Comparison of ENCODE assay signal across 1 cellular context in the genomic region with DNA sequence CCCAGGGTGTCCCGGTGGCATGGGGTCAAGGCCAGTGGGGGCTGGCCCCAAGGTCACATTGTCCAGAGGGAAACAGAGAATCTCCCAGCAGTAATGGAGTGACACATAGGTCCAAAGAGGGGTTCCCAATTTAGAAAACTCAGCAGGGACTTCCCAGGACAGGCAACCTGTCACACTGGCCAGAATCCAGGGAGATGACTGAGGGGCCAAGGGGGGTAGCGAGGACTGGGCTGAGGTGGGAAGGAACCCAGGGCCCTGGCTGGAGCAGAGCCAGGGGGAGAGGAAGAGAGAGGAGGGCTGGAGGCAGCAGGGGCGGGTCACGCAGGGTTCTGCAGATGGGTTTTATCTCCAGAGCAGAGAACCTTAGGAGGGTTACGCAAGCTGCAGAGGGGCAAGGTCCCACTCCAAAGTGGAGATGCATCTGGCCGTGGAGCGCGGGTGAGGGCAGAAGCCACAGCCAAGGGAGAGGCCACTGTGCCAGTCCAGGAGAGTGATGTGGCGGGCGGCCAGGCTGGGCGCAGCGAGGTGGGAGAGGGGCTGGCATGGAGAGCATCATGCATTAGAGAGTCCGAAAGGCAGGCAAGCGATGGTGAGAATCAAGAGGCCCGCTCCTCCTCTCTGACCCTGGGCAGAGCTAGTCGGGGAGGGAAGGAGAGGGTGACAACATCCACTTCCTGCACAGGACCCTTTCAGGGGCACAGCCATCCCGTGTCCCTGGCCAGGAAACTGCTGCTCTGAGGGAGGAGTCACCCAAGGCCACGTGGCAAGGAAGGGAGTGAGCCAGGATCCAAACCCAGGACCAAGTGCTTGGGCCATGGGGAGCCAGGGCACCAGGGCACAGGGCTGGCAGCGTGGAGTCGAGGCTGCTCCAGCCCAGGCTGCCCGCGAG.
TF ChIP-seq lines count a peak whose summit lies in the region.

No MANE protein-coding gene starts in this region.

TF ChIP-seq in HepG2, 621 proteins besides CTCF, POLR2A, EP300 and RAD21 (continued from another document and continues in another):
- TF ChIP-seq, protein P1, sequence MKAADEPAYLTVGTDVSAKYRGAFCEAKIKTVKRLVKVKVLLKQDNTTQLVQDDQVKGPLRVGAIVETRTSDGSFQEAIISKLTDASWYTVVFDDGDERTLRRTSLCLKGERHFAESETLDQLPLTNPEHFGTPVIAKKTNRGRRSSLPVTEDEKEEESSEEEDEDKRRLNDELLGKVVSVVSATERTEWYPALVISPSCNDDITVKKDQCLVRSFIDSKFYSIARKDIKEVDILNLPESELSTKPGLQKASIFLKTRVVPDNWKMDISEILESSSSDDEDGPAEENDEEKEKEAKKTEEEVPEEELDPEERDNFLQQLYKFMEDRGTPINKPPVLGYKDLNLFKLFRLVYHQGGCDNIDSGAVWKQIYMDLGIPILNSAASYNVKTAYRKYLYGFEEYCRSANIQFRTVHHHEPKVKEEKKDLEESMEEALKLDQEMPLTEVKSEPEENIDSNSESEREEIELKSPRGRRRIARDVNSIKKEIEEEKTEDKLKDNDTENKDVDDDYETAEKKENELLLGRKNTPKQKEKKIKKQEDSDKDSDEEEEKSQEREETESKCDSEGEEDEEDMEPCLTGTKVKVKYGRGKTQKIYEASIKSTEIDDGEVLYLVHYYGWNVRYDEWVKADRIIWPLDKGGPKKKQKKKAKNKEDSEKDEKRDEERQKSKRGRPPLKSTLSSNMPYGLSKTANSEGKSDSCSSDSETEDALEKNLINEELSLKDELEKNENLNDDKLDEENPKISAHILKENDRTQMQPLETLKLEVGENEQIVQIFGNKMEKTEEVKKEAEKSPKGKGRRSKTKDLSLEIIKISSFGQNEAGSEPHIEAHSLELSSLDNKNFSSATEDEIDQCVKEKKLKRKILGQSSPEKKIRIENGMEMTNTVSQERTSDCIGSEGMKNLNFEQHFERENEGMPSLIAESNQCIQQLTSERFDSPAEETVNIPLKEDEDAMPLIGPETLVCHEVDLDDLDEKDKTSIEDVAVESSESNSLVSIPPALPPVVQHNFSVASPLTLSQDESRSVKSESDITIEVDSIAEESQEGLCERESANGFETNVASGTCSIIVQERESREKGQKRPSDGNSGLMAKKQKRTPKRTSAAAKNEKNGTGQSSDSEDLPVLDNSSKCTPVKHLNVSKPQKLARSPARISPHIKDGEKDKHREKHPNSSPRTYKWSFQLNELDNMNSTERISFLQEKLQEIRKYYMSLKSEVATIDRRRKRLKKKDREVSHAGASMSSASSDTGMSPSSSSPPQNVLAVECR (CRISPR knock-in tag; IDR thresholded peaks at IDR 0.05; ENCODE audit: borderline replicate concordance): peak; percentile 68; the same call in 1 of the 2 replicates
- TF ChIP-seq, protein P2, sequence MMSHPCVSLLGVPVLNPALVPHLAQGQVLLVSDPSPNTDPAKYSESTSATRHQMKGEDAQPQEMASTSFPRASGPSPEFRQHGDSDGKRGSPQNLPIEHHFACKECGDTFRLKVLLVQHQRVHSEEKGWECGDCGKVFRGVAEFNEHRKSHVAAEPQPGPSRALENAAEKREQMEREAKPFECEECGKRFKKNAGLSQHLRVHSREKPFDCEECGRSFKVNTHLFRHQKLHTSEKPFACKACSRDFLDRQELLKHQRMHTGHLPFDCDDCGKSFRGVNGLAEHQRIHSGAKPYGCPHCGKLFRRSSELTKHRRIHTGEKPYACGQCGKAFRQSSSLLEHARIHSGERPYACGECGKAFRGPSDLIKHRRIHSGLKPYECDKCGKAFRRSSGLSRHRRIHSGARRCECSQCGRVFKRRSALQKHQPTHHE (CRISPR knock-in tag; IDR thresholded peaks at IDR 0.05; ENCODE audit: borderline replicate concordance): no peak
- TF ChIP-seq ZSCAN22 (CRISPR knock-in tag; IDR thresholded peaks at IDR 0.05): peak; percentile 63; the same call in 1 of the 2 replicates
- no peak for TF ChIP-seq ZMAT3 (CRISPR knock-in tag; conservative IDR thresholded peaks at IDR 0.05)
- no peak for TF ChIP-seq ZNF615 (CRISPR knock-in tag; IDR thresholded peaks at IDR 0.05; ENCODE audit: borderline replicate concordance)
- no peak for TF ChIP-seq SMAD3 (CRISPR knock-in tag; IDR thresholded peaks at IDR 0.05)
- TF ChIP-seq, protein P3, sequence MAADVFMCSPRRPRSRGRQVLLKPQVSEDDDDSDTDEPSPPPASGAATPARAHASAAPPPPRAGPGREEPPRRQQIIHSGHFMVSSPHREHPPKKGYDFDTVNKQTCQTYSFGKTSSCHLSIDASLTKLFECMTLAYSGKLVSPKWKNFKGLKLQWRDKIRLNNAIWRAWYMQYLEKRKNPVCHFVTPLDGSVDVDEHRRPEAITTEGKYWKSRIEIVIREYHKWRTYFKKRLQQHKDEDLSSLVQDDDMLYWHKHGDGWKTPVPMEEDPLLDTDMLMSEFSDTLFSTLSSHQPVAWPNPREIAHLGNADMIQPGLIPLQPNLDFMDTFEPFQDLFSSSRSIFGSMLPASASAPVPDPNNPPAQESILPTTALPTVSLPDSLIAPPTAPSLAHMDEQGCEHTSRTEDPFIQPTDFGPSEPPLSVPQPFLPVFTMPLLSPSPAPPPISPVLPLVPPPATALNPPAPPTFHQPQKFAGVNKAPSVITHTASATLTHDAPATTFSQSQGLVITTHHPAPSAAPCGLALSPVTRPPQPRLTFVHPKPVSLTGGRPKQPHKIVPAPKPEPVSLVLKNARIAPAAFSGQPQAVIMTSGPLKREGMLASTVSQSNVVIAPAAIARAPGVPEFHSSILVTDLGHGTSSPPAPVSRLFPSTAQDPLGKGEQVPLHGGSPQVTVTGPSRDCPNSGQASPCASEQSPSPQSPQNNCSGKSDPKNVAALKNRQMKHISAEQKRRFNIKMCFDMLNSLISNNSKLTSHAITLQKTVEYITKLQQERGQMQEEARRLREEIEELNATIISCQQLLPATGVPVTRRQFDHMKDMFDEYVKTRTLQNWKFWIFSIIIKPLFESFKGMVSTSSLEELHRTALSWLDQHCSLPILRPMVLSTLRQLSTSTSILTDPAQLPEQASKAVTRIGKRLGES (CRISPR knock-in tag; IDR thresholded peaks at IDR 0.05; ENCODE audit: borderline replicate concordance): no peak
- TF ChIP-seq SMAD1 (CRISPR knock-in tag; IDR thresholded peaks at IDR 0.05; ENCODE audit: borderline replicate concordance, low read depth): no peak
- TF ChIP-seq ZNF143 (CRISPR knock-in tag; IDR thresholded peaks at IDR 0.05): no peak
- no peak for TF ChIP-seq NONO (IDR thresholded peaks at IDR 0.05)
- no peak for TF ChIP-seq NONO (CRISPR knock-in tag; conservative IDR thresholded peaks at IDR 0.05)
- TF ChIP-seq FOXM1 (CRISPR knock-in tag; IDR thresholded peaks at IDR 0.05): no peak
- TF ChIP-seq BCL6 (CRISPR knock-in tag; IDR thresholded peaks at IDR 0.05): no peak
- no peak for TF ChIP-seq CREM (IDR thresholded peaks at IDR 0.05)
- TF ChIP-seq CREM (CRISPR knock-in tag; IDR thresholded peaks at IDR 0.05): no peak
- peak; percentile 13; the same call in 1 of the 2 replicates for TF ChIP-seq SOX5 (CRISPR knock-in tag; IDR thresholded peaks at IDR 0.05; ENCODE audit: borderline replicate concordance)
- TF ChIP-seq HNRNPUL1 (IDR thresholded peaks at IDR 0.05; ENCODE audit: low read depth, low read length): no peak
- TF ChIP-seq ZNF83 (CRISPR knock-in tag; IDR thresholded peaks at IDR 0.05; ENCODE audit: borderline replicate concordance): no peak
- no peak for TF ChIP-seq ZNF251 (CRISPR knock-in tag; IDR thresholded peaks at IDR 0.05)
- TF ChIP-seq, protein P4, sequence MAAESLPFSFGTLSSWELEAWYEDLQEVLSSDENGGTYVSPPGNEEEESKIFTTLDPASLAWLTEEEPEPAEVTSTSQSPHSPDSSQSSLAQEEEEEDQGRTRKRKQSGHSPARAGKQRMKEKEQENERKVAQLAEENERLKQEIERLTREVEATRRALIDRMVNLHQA (CRISPR knock-in tag; IDR thresholded peaks at IDR 0.05): no peak
- peak; percentile 36; the same call in 1 of the 2 replicates for TF ChIP-seq SP4 (CRISPR knock-in tag; IDR thresholded peaks at IDR 0.05)
- no peak for TF ChIP-seq SRSF4 (IDR thresholded peaks at IDR 0.05; ENCODE audit: low read depth, low read length, poor library complexity, severe bottlenecking)
- TF ChIP-seq ZKSCAN1 (IDR thresholded peaks at IDR 0.05; ENCODE audit: low read length): no peak
- TF ChIP-seq SIN3B (IDR thresholded peaks at IDR 0.05; ENCODE audit: low read length): no peak
- 0 out of 2 replicates have a peak, but pooled peaks have one; percentile 19 for TF ChIP-seq BRD4 (CRISPR knock-in tag; IDR thresholded peaks at IDR 0.05)
- no peak for TF ChIP-seq RFX1 (IDR thresholded peaks at IDR 0.05)
- TF ChIP-seq CEBPB (IDR thresholded peaks at IDR 0.05; ENCODE audit: borderline replicate concordance, low read depth, low read length): peak; percentile 79; the same call in 1 of the 2 replicates
- TF ChIP-seq, protein P5, sequence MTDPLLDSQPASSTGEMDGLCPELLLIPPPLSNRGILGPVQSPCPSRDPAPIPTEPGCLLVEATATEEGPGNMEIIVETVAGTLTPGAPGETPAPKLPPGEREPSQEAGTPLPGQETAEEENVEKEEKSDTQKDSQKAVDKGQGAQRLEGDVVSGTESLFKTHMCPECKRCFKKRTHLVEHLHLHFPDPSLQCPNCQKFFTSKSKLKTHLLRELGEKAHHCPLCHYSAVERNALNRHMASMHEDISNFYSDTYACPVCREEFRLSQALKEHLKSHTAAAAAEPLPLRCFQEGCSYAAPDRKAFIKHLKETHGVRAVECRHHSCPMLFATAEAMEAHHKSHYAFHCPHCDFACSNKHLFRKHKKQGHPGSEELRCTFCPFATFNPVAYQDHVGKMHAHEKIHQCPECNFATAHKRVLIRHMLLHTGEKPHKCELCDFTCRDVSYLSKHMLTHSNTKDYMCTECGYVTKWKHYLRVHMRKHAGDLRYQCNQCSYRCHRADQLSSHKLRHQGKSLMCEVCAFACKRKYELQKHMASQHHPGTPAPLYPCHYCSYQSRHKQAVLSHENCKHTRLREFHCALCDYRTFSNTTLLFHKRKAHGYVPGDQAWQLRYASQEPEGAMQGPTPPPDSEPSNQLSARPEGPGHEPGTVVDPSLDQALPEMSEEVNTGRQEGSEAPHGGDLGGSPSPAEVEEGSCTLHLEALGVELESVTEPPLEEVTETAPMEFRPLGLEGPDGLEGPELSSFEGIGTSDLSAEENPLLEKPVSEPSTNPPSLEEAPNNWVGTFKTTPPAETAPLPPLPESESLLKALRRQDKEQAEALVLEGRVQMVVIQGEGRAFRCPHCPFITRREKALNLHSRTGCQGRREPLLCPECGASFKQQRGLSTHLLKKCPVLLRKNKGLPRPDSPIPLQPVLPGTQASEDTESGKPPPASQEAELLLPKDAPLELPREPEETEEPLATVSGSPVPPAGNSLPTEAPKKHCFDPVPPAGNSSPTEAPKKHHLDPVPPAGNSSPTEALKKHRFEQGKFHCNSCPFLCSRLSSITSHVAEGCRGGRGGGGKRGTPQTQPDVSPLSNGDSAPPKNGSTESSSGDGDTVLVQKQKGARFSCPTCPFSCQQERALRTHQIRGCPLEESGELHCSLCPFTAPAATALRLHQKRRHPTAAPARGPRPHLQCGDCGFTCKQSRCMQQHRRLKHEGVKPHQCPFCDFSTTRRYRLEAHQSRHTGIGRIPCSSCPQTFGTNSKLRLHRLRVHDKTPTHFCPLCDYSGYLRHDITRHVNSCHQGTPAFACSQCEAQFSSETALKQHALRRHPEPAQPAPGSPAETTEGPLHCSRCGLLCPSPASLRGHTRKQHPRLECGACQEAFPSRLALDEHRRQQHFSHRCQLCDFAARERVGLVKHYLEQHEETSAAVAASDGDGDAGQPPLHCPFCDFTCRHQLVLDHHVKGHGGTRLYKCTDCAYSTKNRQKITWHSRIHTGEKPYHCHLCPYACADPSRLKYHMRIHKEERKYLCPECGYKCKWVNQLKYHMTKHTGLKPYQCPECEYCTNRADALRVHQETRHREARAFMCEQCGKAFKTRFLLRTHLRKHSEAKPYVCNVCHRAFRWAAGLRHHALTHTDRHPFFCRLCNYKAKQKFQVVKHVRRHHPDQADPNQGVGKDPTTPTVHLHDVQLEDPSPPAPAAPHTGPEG (CRISPR knock-in tag; IDR thresholded peaks at IDR 0.05): no peak
- no peak for TF ChIP-seq ZNF781 (CRISPR knock-in tag; IDR thresholded peaks at IDR 0.05; ENCODE audit: borderline replicate concordance, not compliant biosample characterization)
- TF ChIP-seq POLR2AphosphoS5 (IDR thresholded peaks at IDR 0.05; ENCODE audit: low read depth, low read length): no peak
- TF ChIP-seq, protein P6, sequence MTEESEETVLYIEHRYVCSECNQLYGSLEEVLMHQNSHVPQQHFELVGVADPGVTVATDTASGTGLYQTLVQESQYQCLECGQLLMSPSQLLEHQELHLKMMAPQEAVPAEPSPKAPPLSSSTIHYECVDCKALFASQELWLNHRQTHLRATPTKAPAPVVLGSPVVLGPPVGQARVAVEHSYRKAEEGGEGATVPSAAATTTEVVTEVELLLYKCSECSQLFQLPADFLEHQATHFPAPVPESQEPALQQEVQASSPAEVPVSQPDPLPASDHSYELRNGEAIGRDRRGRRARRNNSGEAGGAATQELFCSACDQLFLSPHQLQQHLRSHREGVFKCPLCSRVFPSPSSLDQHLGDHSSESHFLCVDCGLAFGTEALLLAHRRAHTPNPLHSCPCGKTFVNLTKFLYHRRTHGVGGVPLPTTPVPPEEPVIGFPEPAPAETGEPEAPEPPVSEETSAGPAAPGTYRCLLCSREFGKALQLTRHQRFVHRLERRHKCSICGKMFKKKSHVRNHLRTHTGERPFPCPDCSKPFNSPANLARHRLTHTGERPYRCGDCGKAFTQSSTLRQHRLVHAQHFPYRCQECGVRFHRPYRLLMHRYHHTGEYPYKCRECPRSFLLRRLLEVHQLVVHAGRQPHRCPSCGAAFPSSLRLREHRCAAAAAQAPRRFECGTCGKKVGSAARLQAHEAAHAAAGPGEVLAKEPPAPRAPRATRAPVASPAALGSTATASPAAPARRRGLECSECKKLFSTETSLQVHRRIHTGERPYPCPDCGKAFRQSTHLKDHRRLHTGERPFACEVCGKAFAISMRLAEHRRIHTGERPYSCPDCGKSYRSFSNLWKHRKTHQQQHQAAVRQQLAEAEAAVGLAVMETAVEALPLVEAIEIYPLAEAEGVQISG (CRISPR knock-in tag; IDR thresholded peaks at IDR 0.05): no peak
- no peak for TF ChIP-seq ZNF660 (CRISPR knock-in tag; IDR thresholded peaks at IDR 0.05; ENCODE audit: borderline replicate concordance, low read depth)
- no peak for TF ChIP-seq ZFYVE20 (CRISPR knock-in tag; IDR thresholded peaks at IDR 0.05; ENCODE audit: borderline replicate concordance, low read depth)
- no peak for TF ChIP-seq ZNF496 (CRISPR knock-in tag; IDR thresholded peaks at IDR 0.05; ENCODE audit: insufficient replicate concordance)
- TF ChIP-seq TOE1 (CRISPR knock-in tag; IDR thresholded peaks at IDR 0.05): no peak
- no peak for TF ChIP-seq ATM (IDR thresholded peaks at IDR 0.05; ENCODE audit: borderline replicate concordance)
- peak; percentile 98 for TF ChIP-seq ZNF331 (CRISPR knock-in tag; IDR thresholded peaks at IDR 0.05)
- no peak for TF ChIP-seq SP1 (IDR thresholded peaks at IDR 0.05)
- TF ChIP-seq SP1 (CRISPR knock-in tag; IDR thresholded peaks at IDR 0.05): no peak
- no peak for TF ChIP-seq AHR (CRISPR knock-in tag; IDR thresholded peaks at IDR 0.05)
- no peak for TF ChIP-seq ZNF780A (CRISPR knock-in tag; IDR thresholded peaks at IDR 0.05)
- no peak; the same call in 1 of the 2 replicates for TF ChIP-seq YEATS2 (CRISPR knock-in tag; IDR thresholded peaks at IDR 0.05; ENCODE audit: borderline replicate concordance)
- no peak for TF ChIP-seq U2AF1 (optimal IDR thresholded peaks at IDR 0.05; ENCODE audit: low read depth, low read length)
- TF ChIP-seq SP5 (CRISPR knock-in tag; IDR thresholded peaks at IDR 0.05; ENCODE audit: borderline replicate concordance, low read depth): no peak
- peak; percentile 14; the same call in 1 of the 2 replicates for TF ChIP-seq ZNF292 (CRISPR knock-in tag; IDR thresholded peaks at IDR 0.05; ENCODE audit: borderline replicate concordance, low read depth)
- peak; percentile 16; the same call in 1 of the 2 replicates for TF ChIP-seq SALL1 (CRISPR knock-in tag; IDR thresholded peaks at IDR 0.05)
